In the genomic region with DNA sequence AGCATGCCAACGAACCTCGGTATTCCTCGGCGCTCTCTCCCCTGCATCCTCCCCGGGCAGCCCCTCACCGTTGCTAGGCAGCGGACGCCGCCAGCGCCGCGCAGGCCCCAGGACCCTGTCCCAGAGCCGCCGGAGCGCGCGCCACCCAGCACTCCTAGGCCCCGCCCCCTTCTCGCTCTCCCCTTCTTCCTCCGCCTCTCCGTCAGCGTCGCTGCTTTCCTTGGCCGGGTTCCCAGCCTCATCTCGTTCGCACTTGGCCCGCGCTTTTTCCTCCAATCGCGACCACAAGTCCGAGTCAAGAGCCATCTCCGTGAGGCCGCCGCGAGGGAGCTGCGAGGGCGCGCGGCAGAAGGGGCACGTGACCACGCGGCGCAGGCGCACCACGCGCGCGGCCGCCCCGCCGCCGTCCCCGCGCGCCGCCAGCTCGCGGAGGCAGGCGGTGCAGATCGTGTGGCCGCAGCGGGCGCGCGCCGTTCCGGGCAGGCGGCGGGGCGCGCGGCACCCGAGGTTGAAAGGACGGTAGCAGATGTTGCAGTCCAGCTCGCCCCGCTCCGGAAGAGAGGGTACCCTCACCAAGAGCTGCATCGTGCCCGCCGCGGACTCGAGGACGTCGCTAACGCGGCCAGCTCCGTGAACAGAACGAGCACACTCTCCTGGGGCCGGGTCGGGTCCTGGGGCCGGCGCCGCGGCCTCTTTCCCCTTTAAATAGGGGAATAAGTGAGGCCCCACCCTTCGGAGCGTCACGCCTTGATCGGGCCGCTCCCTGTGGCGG, we compare ENCODE assay signal across 8 cellular contexts. TPM values are rescaled to one million over a fixed set of nuclear protein-coding genes. Genes with fewer than 3 reads are reported as not detected.
A peak's percentile ranks its signal among the peaks of the same experiment; 100 is the strongest.
DNase-seq lines count a peak whose midpoint lies in the region; ATAC-seq lines count a peak whose summit lies in the region.

A gene (minus strand): TSS at position 679 of the 772 bp plus-strand sequence. CDS start 94 bp downstream, at position 585.

- H3K36me3 ChIP-seq in endocrine pancreas (ENCODE audit: control insufficient read depth, insufficient read depth, low read length), result peaks cover 3% of the 10 kb centered on the region
- H3K36me3 ChIP-seq in mesodermal cell (ENCODE audit: control insufficient read depth, insufficient read depth, low read length), result peaks cover 13% of the 10 kb centered on the region

- H3K27ac ChIP-seq in mesodermal cell (ENCODE audit: low read depth, low read length, severe bottlenecking), result peak within 1 kb of the TSS; percentile 84

- H3K4me3 ChIP-seq in endocrine pancreas (ENCODE audit: control insufficient read depth, insufficient read depth, low read length) (peak within 1 kb of the TSS; percentile 60), mesodermal cell (ENCODE audit: extremely low read depth, insufficient read depth, low read length, poor library complexity, severe bottlenecking) (peak within 1 kb of the TSS; percentile 52)

- DNase-seq in CD1c-positive myeloid dendritic cell (ENCODE audit: extremely low spot score) (peak; percentile 89), HUDEP-2 (lab: John Stamatoyannopoulos, UW; ENCODE audit: unreplicated experiment in 76 of 76) (peak; percentile 57 to 97 (median 93)), NOMO-1 treated with DMSO at 0.1 percent for 48 hours (lab: John Stamatoyannopoulos, UW; ENCODE audit: unreplicated experiment) (peak; percentile 95)
- DNase-seq in activated CD8-positive, alpha-beta memory T cell treated with anti-CD3 and anti-CD28 coated beads, Interleukin-2, amount 50 U/mL, for 1 hour (ENCODE audit: extremely low read depth), result peak; percentile 60
- peak; percentile 58 for DNase-seq in stimulated activated CD8-positive, alpha-beta memory T cell treated with anti-CD3 and anti-CD28 coated beads, Interleukin-15, amount 100 ng/mL, for 1 hour (ENCODE audit: low read depth)

- H3K9me3 ChIP-seq in endocrine pancreas (ENCODE audit: control insufficient read depth, low read length) (no peaks in the 10 kb centered on the region), mesodermal cell (ENCODE audit: control insufficient read depth, low read length) (no peaks in the 10 kb centered on the region)

- H3K27me3 ChIP-seq in endocrine pancreas (ENCODE audit: control insufficient read depth, insufficient read depth, low read length), result no peaks in the 10 kb centered on the region

- WGBS in mesodermal cell (ENCODE audit: insufficient coverage in 2 of 2), 2 experiments, result 1% methylated on average over 90 to 95 of the region's 100 CpGs

- H3K4me1 ChIP-seq in endocrine pancreas (ENCODE audit: control insufficient read depth, insufficient read depth, low read length), result peaks cover 5% of the 10 kb centered on the region
- peaks cover 13% of the 10 kb centered on the region for H3K4me1 ChIP-seq in mesodermal cell (ENCODE audit: control insufficient read depth, insufficient read depth, low read length, poor library complexity, severe bottlenecking)

- peak within 1 kb of the TSS; percentile 58 for H3K9ac ChIP-seq in endocrine pancreas (ENCODE audit: control insufficient read depth, insufficient read depth, low read length)

- peak; percentile 79 for ATAC-seq in GM21360 (IDR thresholded peaks at IDR 0.05; ENCODE audit: unreplicated experiment)

RNA-seq across cellular contexts. Expression of the gene that starts here (rescaled TPM):
- 1.4 TPM for polyA plus RNA-seq in mesodermal cell (2013, experiment 1 of 2)
- polyA plus RNA-seq in mesodermal cell (2013, experiment 2 of 2), result 2.0 TPM

Comparison
In these comparisons a context has a peak if more than half of its experiments do, and no peak if none do; other contexts are left out.
1. Peak in every context shown above with its lines: DNase-seq, ATAC-seq, H3K4me3 ChIP-seq and H3K27ac ChIP-seq.